Comparison of ENCODE assay signal across 27 cellular contexts in the genomic region with DNA sequence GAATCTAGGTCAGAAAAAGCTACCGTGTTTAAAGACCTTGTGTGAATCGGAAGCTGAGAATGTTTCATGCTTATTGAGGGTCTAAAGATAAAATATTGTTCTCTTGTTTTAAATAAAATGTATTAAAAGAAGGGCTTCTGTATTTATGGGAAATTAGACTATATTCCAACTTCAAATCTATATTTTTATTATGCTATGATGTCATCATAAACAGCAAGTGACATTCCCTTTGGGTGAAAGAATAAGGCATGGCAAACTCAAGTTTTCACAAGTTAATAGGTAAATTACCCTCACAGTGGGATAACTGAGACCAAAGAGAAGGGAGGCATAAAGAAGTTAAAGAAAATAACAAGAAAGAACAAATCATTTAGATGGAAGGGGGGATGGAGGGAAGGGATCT.
"Had no signal": no experiment of that assay in that cellular context is flagged by ENCODE, and none has a peak within 500 bp of the region (broad histone marks: within the 10 kb centered on the region; RNA-seq: fewer than 3 reads in every experiment).

No MANE protein-coding gene starts in this region.

- DNase-seq: natural killer cell; occipital lobe; ovary; psoas muscle; right cardiac atrium; spleen; stimulated activated CD4-positive, alpha-beta T cell treated with anti-CD3 and anti-CD28 coated beads, Interleukin-12 subunit alpha, Interleukin-12 subunit beta, amount 100 ng/mL, for 4 hours; stimulated activated CD4-positive, alpha-beta T cell treated with anti-CD3 and anti-CD28 coated beads, Interleukin-1b, Interleukin-23, amount 100 ng/mL, for 48 hours; stimulated activated CD4-positive, alpha-beta T cell treated with anti-CD3 and anti-CD28 coated beads, Interleukin-4, amount 100 ng/mL, for 1 hour; stimulated activated CD4-positive, alpha-beta T cell treated with anti-CD3 and anti-CD28 coated beads, Interleukin-4, amount 100 ng/mL, for 4 hours; stimulated activated CD8-positive, alpha-beta memory T cell treated with anti-CD3 and anti-CD28 coated beads, Interleukin-4, amount 100 ng/mL, for 48 hours; stimulated activated naive CD4-positive, alpha-beta T cell; stimulated activated naive CD8-positive, alpha-beta T cell treated with anti-CD3 and anti-CD28 coated beads, Interleukin-15, amount 100 ng/mL, for 72 hours; stimulated activated naive CD8-positive, alpha-beta T cell treated with anti-CD3 and anti-CD28 coated beads, Interleukin-15, Interleukin-2, amounts not matched to agents 100 U/mL and 50 U/mL, for 24 hours; substantia nigra; testis; tibial artery; transverse colon; upper lobe of right lung; uterus had no signal

- H3K4me3 ChIP-seq: neural progenitor cell, ovary, psoas muscle, skin epidermis, smooth muscle cell, spleen, suprapubic skin, testis, tibial artery, transverse colon, upper lobe of right lung, uterus had no signal

- H3K4me2 ChIP-seq: neural progenitor cell, smooth muscle cell had no signal

- H3K9me3 ChIP-seq: ovary, psoas muscle, spleen, suprapubic skin, testis, tibial artery, transverse colon, upper lobe of right lung, uterus had no signal

- H3K79me2 ChIP-seq: parathyroid adenoma had no signal

- H2AFZ ChIP-seq: neural progenitor cell, parathyroid adenoma had no signal

- H3K27ac ChIP-seq: neural progenitor cell, ovary, parathyroid adenoma, psoas muscle, skin epidermis, spleen, suprapubic skin, testis, tibial artery, transverse colon, upper lobe of right lung, uterus had no signal

- H3K27me3 ChIP-seq: neural progenitor cell, ovary, testis, transverse colon, upper lobe of right lung, uterus had no signal

- H3K9ac ChIP-seq: neural progenitor cell, parathyroid adenoma had no signal

- H3K36me3 ChIP-seq: neural progenitor cell, ovary, spleen, suprapubic skin, tibial artery, transverse colon, upper lobe of right lung, uterus had no signal

- H3K4me1 ChIP-seq: parathyroid adenoma, psoas muscle, suprapubic skin, testis, tibial artery, transverse colon, upper lobe of right lung, uterus had no signal

- ATAC-seq: natural killer cell; psoas muscle; right cardiac atrium; sciatic nerve; stimulated activated memory B cell treated with anti-CD40 and anti-IgM and Interleukin-4, amounts not matched to agents 10 μg/mL and 1 μg/mL and 100 μg/mL, for 72 hours; stimulated activated naive CD8-positive, alpha-beta T cell treated with anti-CD3 and anti-CD28 coated beads, Interleukin-15, amount 100 ng/mL, for 72 hours; stimulated activated naive CD8-positive, alpha-beta T cell treated with anti-CD3 and anti-CD28 coated beads, Interleukin-15, Interleukin-2, amounts not matched to agents 100 U/mL and 50 U/mL, for 24 hours; upper lobe of right lung had no signal
